In genomic region chr18:74501386-74501785, GRCh38 we compare ENCODE assay signal across 1 cellular context.
TF ChIP-seq lines count a peak whose summit lies in the region.

No MANE protein-coding gene starts in this region.

TF ChIP-seq in IMR-90, 13 proteins besides CTCF, POLR2A, EP300 and RAD21:
- TF ChIP-seq NFE2L2 (IDR thresholded peaks at IDR 0.05; ENCODE audit: low read depth, low read length): no peak
- TF ChIP-seq MAFK (IDR thresholded peaks at IDR 0.05; ENCODE audit: low read depth, low read length): peak; percentile 72
TF ChIP-seq in IMR-90: peak in this region for 1.
